1 cellular context compared by ENCODE assay signal in genomic region chr11:108647701-108648527, GRCh38.
TF ChIP-seq lines count a peak whose summit lies in the region.

No MANE protein-coding gene starts in this region.

TF ChIP-seq in H1, 55 proteins besides CTCF, POLR2A, EP300 and RAD21:
- TF ChIP-seq TEAD4 (IDR thresholded peaks at IDR 0.05; ENCODE audit: low read depth, low read length) = peak; percentile 42; the same call in 1 of the 2 replicates
- TF ChIP-seq BACH1 (IDR thresholded peaks at IDR 0.05; ENCODE audit: low read length) = no peak
- peak; percentile 83 for TF ChIP-seq RFX5 (IDR thresholded peaks at IDR 0.05; ENCODE audit: borderline replicate concordance, low read depth, low read length)
- TF ChIP-seq, protein P1, sequence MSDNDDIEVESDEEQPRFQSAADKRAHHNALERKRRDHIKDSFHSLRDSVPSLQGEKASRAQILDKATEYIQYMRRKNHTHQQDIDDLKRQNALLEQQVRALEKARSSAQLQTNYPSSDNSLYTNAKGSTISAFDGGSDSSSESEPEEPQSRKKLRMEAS (IDR thresholded peaks at IDR 0.05) = 0 out of 2 replicates have a peak, but pooled peaks have one; percentile 12
- TF ChIP-seq JUND (IDR thresholded peaks at IDR 0.05; ENCODE audit: low read length) = 0 out of 2 replicates have a peak, but pooled peaks have one; percentile 18
